In the genomic region with DNA sequence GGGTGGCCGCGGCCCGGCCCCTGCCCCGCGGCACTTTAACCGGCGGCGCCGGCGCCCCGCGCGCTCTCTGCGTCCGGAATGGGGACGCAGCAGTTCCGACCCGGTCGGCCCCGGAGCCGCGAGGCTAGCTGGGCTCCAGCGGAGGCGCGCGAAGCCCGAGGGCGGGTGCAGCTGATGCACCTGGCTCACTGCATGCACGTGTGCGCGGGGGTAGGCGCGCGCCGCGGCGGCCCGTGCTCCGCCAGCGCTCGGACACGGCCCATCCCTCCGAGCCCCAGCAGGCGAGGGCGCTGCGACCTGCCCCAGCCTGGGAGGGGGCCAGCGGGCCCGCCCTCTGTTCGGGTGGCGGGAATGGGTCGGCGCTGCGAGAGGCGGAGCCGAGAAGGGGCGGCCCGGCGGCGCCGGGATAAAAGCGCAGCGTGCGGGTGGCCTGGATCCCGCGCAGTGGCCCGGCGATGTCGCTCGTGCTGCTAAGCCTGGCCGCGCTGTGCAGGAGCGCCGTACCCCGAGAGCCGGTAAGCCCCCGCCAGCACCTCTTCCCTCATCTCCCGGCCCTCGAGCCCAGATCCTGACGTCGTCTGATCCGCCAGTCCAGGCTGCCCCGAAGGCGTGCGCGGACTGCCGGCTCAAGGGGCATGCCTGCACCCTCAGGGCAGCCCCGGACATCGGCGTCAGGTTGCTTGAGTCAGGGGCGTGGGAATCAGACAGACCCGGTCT, we compare ENCODE assay signal across 8 cellular contexts. TPM values are rescaled to one million over a fixed set of nuclear protein-coding genes. Genes with fewer than 3 reads are reported as not detected.
A peak's percentile ranks its signal among the peaks of the same experiment; 100 is the strongest.
DNase-seq lines count a peak whose midpoint lies in the region; ATAC-seq and TF ChIP-seq lines count a peak whose summit lies in the region.

A gene with protein sequence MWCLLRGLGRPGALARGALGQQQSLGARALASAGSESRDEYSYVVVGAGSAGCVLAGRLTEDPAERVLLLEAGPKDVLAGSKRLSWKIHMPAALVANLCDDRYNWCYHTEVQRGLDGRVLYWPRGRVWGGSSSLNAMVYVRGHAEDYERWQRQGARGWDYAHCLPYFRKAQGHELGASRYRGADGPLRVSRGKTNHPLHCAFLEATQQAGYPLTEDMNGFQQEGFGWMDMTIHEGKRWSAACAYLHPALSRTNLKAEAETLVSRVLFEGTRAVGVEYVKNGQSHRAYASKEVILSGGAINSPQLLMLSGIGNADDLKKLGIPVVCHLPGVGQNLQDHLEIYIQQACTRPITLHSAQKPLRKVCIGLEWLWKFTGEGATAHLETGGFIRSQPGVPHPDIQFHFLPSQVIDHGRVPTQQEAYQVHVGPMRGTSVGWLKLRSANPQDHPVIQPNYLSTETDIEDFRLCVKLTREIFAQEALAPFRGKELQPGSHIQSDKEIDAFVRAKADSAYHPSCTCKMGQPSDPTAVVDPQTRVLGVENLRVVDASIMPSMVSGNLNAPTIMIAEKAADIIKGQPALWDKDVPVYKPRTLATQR (minus strand): TSS at position 286 of the 717 bp plus-strand sequence. CDS start 22,411 bp downstream, outside the sequence.
A gene with protein sequence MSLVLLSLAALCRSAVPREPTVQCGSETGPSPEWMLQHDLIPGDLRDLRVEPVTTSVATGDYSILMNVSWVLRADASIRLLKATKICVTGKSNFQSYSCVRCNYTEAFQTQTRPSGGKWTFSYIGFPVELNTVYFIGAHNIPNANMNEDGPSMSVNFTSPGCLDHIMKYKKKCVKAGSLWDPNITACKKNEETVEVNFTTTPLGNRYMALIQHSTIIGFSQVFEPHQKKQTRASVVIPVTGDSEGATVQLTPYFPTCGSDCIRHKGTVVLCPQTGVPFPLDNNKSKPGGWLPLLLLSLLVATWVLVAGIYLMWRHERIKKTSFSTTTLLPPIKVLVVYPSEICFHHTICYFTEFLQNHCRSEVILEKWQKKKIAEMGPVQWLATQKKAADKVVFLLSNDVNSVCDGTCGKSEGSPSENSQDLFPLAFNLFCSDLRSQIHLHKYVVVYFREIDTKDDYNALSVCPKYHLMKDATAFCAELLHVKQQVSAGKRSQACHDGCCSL (plus strand): TSS at position 435 of the 717 bp plus-strand sequence. CDS start 21 bp downstream, at position 456.

- WGBS in lower leg skin, 2 donors, result 2 to 6% methylated on average over 7 to 25 of the region's 91 CpGs

- H4K20me1 ChIP-seq in PC-3 (ENCODE audit: low read length), result no peaks in the 10 kb centered on the region

- TF ChIP-seq CTCF in PC-3 (conservative IDR thresholded peaks at IDR 0.05; ENCODE audit: low read depth, low read length) (no peak), lower leg skin (IDR thresholded peaks at IDR 0.05) (no peak)

- H3K36me3 ChIP-seq in PC-3 (ENCODE audit: low read depth, low read length), result no peaks in the 10 kb centered on the region

- peak within 1 kb of the TSS; percentile 82 for H2AFZ ChIP-seq in PC-3 (ENCODE audit: low read length)

- no peaks in the 10 kb centered on the region for H3K9me3 Mint-ChIP-seq in dendritic cell treated with granulocyte-macrophage colony-stimulating factor and Interleukin-4, amounts not matched to agents 40 ng/mL and 50 ng/mL, for 4 days

- POLR2A ChIA-PET in PC-3 (lab: Charles Lee; ENCODE audit: unreplicated experiment), result no interaction called here

- H3K9me3 ChIP-seq in PC-3 (ENCODE audit: low read length), result no peaks in the 10 kb centered on the region

- H3K4me3 ChIP-seq in PC-3 (ENCODE audit: low read length) (peak within 1 kb of the TSS; percentile 68), lower leg skin (ENCODE audit: low read depth, poor library complexity, severe bottlenecking) (peak within 1 kb of the TSS; percentile 58)

- H3K4me1 ChIP-seq in PC-3 (ENCODE audit: insufficient read depth, low read length), result peaks cover 12% of the 10 kb centered on the region; the same call in 1 of the 2 replicates

- H3F3A ChIP-seq in PC-3 (ENCODE audit: low read length, unreplicated experiment), result no peaks in the 10 kb centered on the region

- H3K27ac ChIP-seq in PC-3 (ENCODE audit: low read length) (no peak within 1 kb of the TSS), substantia nigra (ENCODE audit: low read depth, low read length, poor library complexity, severe bottlenecking) (peak within 1 kb of the TSS; percentile 96)

- DNase-seq in AG08396 (ENCODE audit: low spot score) (peak; percentile 39), PC-3 (peak; percentile 65), lower leg skin (ENCODE audit: low spot score in 2 of 2) (peak in 1 of 2 donors; percentile 86), substantia nigra (lab: John Stamatoyannopoulos, UW) (peak in 48 of 49 donors; percentile 12 to 88 (median 69)), DMS114 treated with DMSO at 0.1 percent for 48 hours (lab: John Stamatoyannopoulos, UW; ENCODE audit: unreplicated experiment) (no peak)

- no peaks in the 10 kb centered on the region for H3K36me3 Mint-ChIP-seq in dendritic cell treated with granulocyte-macrophage colony-stimulating factor and Interleukin-4, amounts not matched to agents 40 ng/mL and 50 ng/mL, for 4 days (ENCODE audit: low read depth)

- H3K4me3 Mint-ChIP-seq in dendritic cell treated with granulocyte-macrophage colony-stimulating factor and Interleukin-4, amounts not matched to agents 40 ng/mL and 50 ng/mL, for 4 days, result peak within 1 kb of the TSS; percentile 77

- TF ChIP-seq POLR2A in GM18505 (IDR thresholded peaks at IDR 0.05; ENCODE audit: borderline replicate concordance, extremely low read depth, insufficient read depth, insufficient read length) (no peak), lower leg skin (IDR thresholded peaks at IDR 0.05) (no peak)

- H3K27me3 Mint-ChIP-seq in dendritic cell treated with granulocyte-macrophage colony-stimulating factor and Interleukin-4, amounts not matched to agents 40 ng/mL and 50 ng/mL, for 4 days, result peaks cover 82% of the 10 kb centered on the region

- H3K79me2 ChIP-seq in PC-3 (ENCODE audit: low read length), result no peaks in the 10 kb centered on the region

- H3K27me3 ChIP-seq in PC-3 (ENCODE audit: low read length), result peaks cover 19% of the 10 kb centered on the region

- H3K27ac Mint-ChIP-seq in dendritic cell treated with granulocyte-macrophage colony-stimulating factor and Interleukin-4, amounts not matched to agents 40 ng/mL and 50 ng/mL, for 4 days, result peak within 1 kb of the TSS; percentile 58

- H3K9ac ChIP-seq in PC-3 (ENCODE audit: low read length), result peak within 1 kb of the TSS; percentile 58

- no TSS peak for BruUV-seq in PC-3 (replicated peaks; lab: Mats Ljungman, UMichigan)

- ATAC-seq in GM18505 (IDR thresholded peaks at IDR 0.05; ENCODE audit: unreplicated experiment) (peak; percentile 54), HG02981 (IDR thresholded peaks at IDR 0.05; ENCODE audit: unreplicated experiment) (peak; percentile 35), PC-3 (peak; percentile 54)

- no peaks in the 10 kb centered on the region for H3K9me2 ChIP-seq in PC-3 (replicated peaks; ENCODE audit: low read length)

- peak within 1 kb of the TSS; percentile 78 for H3K4me2 ChIP-seq in PC-3 (ENCODE audit: low read length)

- peaks cover 37% of the 10 kb centered on the region for H3K4me1 Mint-ChIP-seq in dendritic cell treated with granulocyte-macrophage colony-stimulating factor and Interleukin-4, amounts not matched to agents 40 ng/mL and 50 ng/mL, for 4 days (ENCODE audit: low read depth)

- intact Hi-C loops in PC-3 (cut with micrococcal nuclease), result no loop called here
- intact Hi-C loops in dendritic cell treated with granulocyte-macrophage colony-stimulating factor and Interleukin-4, amounts not matched to agents 40 ng/mL and 50 ng/mL, for 4 days (cut with micrococcal nuclease), result no loop called here
- intact Hi-C loops in lower leg skin (cut with DNase I; ENCODE audit: low total_unique reads), result no loop called here

- CTCF ChIA-PET in PC-3 (lab: Charles Lee), result no interaction called here

RNA-seq across cellular contexts. Expression of the first gene that starts in this region (rescaled TPM):
- 3.2 and 5.1 TPM in 2 replicates for total RNA-seq in PC-3 (2014; rRNA removed)
- 10 to 100 TPM in 2 of 4 donors, 1 to 10 TPM in 2; 4.6 to 14.9 (median 9.5) TPM for total RNA-seq in lower leg skin

RNA-seq across cellular contexts. Expression of the second gene that starts in this region (rescaled TPM):
- total RNA-seq in PC-3 (2014; rRNA removed) (2.3 TPM in 2 replicates), lower leg skin (1 to 10 TPM in 1 of 4 donors, under 1 TPM in 2, not detected in 1; 0.63 to 1.9 (median 0.81) TPM)
